Comparison of ENCODE assay signal across 32 cellular contexts in genomic region chr22:44196241-44196640, GRCh38. TPM values are rescaled to one million over a fixed set of nuclear protein-coding genes. Genes with fewer than 3 reads are reported as not detected.
"Had no signal": no experiment of that assay in that cellular context is flagged by ENCODE, and none has a peak within 500 bp of the region (broad histone marks: within the 10 kb centered on the region; RNA-seq: fewer than 3 reads in every experiment).

No MANE protein-coding gene starts in this region.

- H3K4me2 ChIP-seq: smooth muscle cell had no signal

- H3K36me3 ChIP-seq: esophagus squamous epithelium, ovary, right lobe of liver, suprapubic skin had no signal

- FAIRE-seq: endometrium, islet of Langerhans had no signal

- H3K4me1 ChIP-seq: right lobe of liver, suprapubic skin had no signal

- H3K4me3 ChIP-seq: coronary artery, esophagus squamous epithelium, heart right ventricle, left lung, ovary, right lobe of liver, smooth muscle cell, suprapubic skin had no signal

- H3K9me3 ChIP-seq: esophagus squamous epithelium, heart right ventricle, left lung, ovary, right lobe of liver, suprapubic skin had no signal

- H3K27ac ChIP-seq: coronary artery, esophagus squamous epithelium, heart right ventricle, left lung, ovary, right lobe of liver, suprapubic skin had no signal

- DNase-seq: dermis blood vessel endothelial cell; effector memory CD8-positive, alpha-beta T cell; erythroblast; esophagus squamous epithelium; foreskin melanocyte; glutamatergic neuron; heart right ventricle; hippocampal formation; left cardiac atrium; left lung; mammary epithelial cell; mesendoderm; naive thymus-derived CD8-positive, alpha-beta T cell; nephron progenitor cell; occipital lobe; right lobe of liver; stimulated activated CD4-positive, alpha-beta T cell treated with anti-CD3 and anti-CD28 coated beads, Interleukin-12 subunit alpha, Interleukin-12 subunit beta, amount 100 ng/mL, for 4 hours; stimulated activated CD4-positive, alpha-beta T cell treated with anti-CD3 and anti-CD28 coated beads, Interleukin-1b, Interleukin-23, amount 100 ng/mL, for 48 hours; stimulated activated CD4-positive, alpha-beta T cell treated with anti-CD3 and anti-CD28 coated beads, Interleukin-4, amount 100 ng/mL, for 1 hour; stimulated activated CD8-positive, alpha-beta memory T cell treated with anti-CD3 and anti-CD28 coated beads, Interleukin-4, amount 100 ng/mL, for 48 hours; stimulated activated naive CD4-positive, alpha-beta T cell; stimulated activated naive CD8-positive, alpha-beta T cell treated with anti-CD3 and anti-CD28 coated beads, Interleukin-15, amount 100 ng/mL, for 72 hours; trophoblast cell had no signal

- H3K27me3 ChIP-seq: ovary, right lobe of liver had no signal

- ATAC-seq: effector memory CD8-positive, alpha-beta T cell; heart right ventricle; left cardiac atrium; left lung; naive thymus-derived CD8-positive, alpha-beta T cell; right lobe of liver; stimulated activated naive CD8-positive, alpha-beta T cell treated with anti-CD3 and anti-CD28 coated beads, Interleukin-15, amount 100 ng/mL, for 72 hours had no signal

RNA-seq across cellular contexts. Expression of gene PARVG, which starts 15.5 kb away (rescaled TPM):
- total RNA-seq: kidney epithelial cell, mammary epithelial cell, myocyte, pulmonary artery endothelial cell had no signal
